Comparison of ENCODE assay signal across 8 cellular contexts in genomic region chr7:113698556-113699220, GRCh38.
A peak's percentile ranks its signal among the peaks of the same experiment; 100 is the strongest.
DNase-seq lines count a peak whose midpoint lies in the region; ATAC-seq and TF ChIP-seq lines count a peak whose summit lies in the region.

No MANE protein-coding gene starts in this region.

- TF ChIP-seq POLR2A in gastroesophageal sphincter (IDR thresholded peaks at IDR 0.05), result no peak

- TF ChIP-seq CTCF in gastroesophageal sphincter (IDR thresholded peaks at IDR 0.05) (peak; percentile 23 to 69 (median 29)), upper lobe of right lung (IDR thresholded peaks at IDR 0.05) (peak; percentile 54)

- DNase-seq in SIG-M5 treated with dmso at 0.1 percent for 504 hours (lab: John Stamatoyannopoulos, UW; ENCODE audit: unreplicated experiment), result peak; percentile 33
- no peak for DNase-seq in SIG-M5 (lab: John Stamatoyannopoulos, UW)
- peak; percentile 69 for DNase-seq in SK-MEL-5 (ENCODE audit: low read depth, low spot score)
- DNase-seq in upper lobe of right lung, result no peak
- no peak for DNase-seq in GM19240 (ENCODE audit: insufficient read length, low spot score)
- no peak for DNase-seq in activated CD4-positive, alpha-beta T cell treated with anti-CD3 and anti-CD28 coated beads, Interleukin-2, amount 50 U/mL, for 1 hour

- ATAC-seq in HG03469 (IDR thresholded peaks at IDR 0.05; ENCODE audit: unreplicated experiment) (peak; percentile 59), gastroesophageal sphincter (no peak), upper lobe of right lung (peak; percentile 39)

- no peaks in the 10 kb centered on the region for H3K27me3 ChIP-seq in gastroesophageal sphincter
- no peaks in the 10 kb centered on the region for H3K27me3 ChIP-seq in upper lobe of right lung

- intact Hi-C loops in upper lobe of right lung (cut with DNase I), result no loop called here

- in situ Hi-C loops in SK-MEL-5 (cut with HindIII; ENCODE audit: low pct_unique_long_range_greater_than_20kb, low sequenced_read_pairs), result no loop called here

- peaks cover 0 to 12% (median 0%) of the 10 kb centered on the region in 3 donors for H3K4me1 ChIP-seq in gastroesophageal sphincter
- H3K4me1 ChIP-seq in upper lobe of right lung, result no peaks in the 10 kb centered on the region

- H3K36me3 ChIP-seq in gastroesophageal sphincter (no peaks in the 10 kb centered on the region), upper lobe of right lung (no peaks in the 10 kb centered on the region)

- TF ChIP-seq EP300 in gastroesophageal sphincter (IDR thresholded peaks at IDR 0.05), result no peak

- no peak overlapping the region for H3K27ac ChIP-seq in gastroesophageal sphincter
- H3K27ac ChIP-seq in upper lobe of right lung, result no peak overlapping the region

- H3K4me3 ChIP-seq in gastroesophageal sphincter (no peak overlapping the region), upper lobe of right lung (no peak overlapping the region)

- H3K9me3 ChIP-seq in gastroesophageal sphincter, result no peaks in the 10 kb centered on the region
- no peaks in the 10 kb centered on the region for H3K9me3 ChIP-seq in upper lobe of right lung

- WGBS in gastroesophageal sphincter (ENCODE audit: low coverage in 1 of 2), 2 donors, result 34 to 37% methylated on average over 6 of the region's 6 CpGs

Comparison
In these comparisons a context has a peak if more than half of its experiments do, and no peak if none do; other contexts are left out.
1. DNase-seq: peak in SIG-M5 treated with dmso at 0.1 percent for 504 hours (single experiment) and SK-MEL-5 (single experiment); none in SIG-M5 (single experiment), upper lobe of right lung (single experiment), GM19240 (single experiment) and activated CD4-positive, alpha-beta T cell treated with anti-CD3 and anti-CD28 coated beads, Interleukin-2, amount 50 U/mL, for 1 hour (single experiment).